7 cellular contexts compared by ENCODE assay signal in genomic region chr3:87792532-87793321, GRCh38. TPM values are rescaled to one million over a fixed set of nuclear protein-coding genes. Genes with fewer than 3 reads are reported as not detected.
DNase-seq lines count a peak whose midpoint lies in the region; ATAC-seq and TF ChIP-seq lines count a peak whose summit lies in the region.

Gene HTR1F (plus strand): TSS chr3:87792706.

- DNase-seq in HAP-1 (ENCODE audit: low spot score in 2 of 2) (peak in 1 of 2 experiments; percentile 35), WTC11 (ENCODE audit: low spot score) (peak; percentile 61), heart left ventricle (peak in 2 of 5 donors; percentile 31 to 63), psoas muscle (no peak), NCI-H2171 treated with DMSO at 0.1 percent for 48 hours (lab: John Stamatoyannopoulos, UW) (no peak), NCI-H510A treated with DMSO at 0.1 percent for 48 hours (lab: John Stamatoyannopoulos, UW) (no peak)

- CTCF ChIA-PET in WTC11 (lab: Charles Lee), result interaction anchor here (1.2 to 1.9 kb wide), 5 partner anchors 9 to 212 kb away, joined by 3 to 5 read pairs (median 3); no protein-coding TSS in a partner anchor

- H3K4me1 ChIP-seq in HAP-1 (no peaks in the 10 kb centered on the region), heart left ventricle (peaks cover 0 to 31% (median 0%) of the 10 kb centered on the region in 12 donors), psoas muscle (no peaks in the 10 kb centered on the region)

- in situ Hi-C loops in HAP-1 (cut with MboI; ENCODE audit: low sequenced_read_pairs), result no loop called here

- intact Hi-C loops in heart left ventricle (cut with DNase I), result loop anchor here in 1 of 10 donors (10.0 kb wide), 1 partner anchor 62 kb away; no protein-coding TSS in a partner anchor
- intact Hi-C loops in psoas muscle (cut with DNase I), result loop anchor here in 1 of 2 donors (10.0 kb wide), 1 partner anchor 322 kb away; no protein-coding TSS in a partner anchor

- H3K36me3 ChIP-seq in HAP-1 (replicated peaks) (no peaks in the 10 kb centered on the region), heart left ventricle (no peaks in the 10 kb centered on the region), psoas muscle (ENCODE audit: insufficient read depth in 1 of 2, low read depth in 1 of 2) (no peaks in the 10 kb centered on the region)

- 0 to 1% (median 1%) methylated on average over 44 to 60 of the region's 60 CpGs for WGBS in heart left ventricle, 4 donors
- WGBS in psoas muscle, 3 donors, result 0 to 1% (median 0%) methylated on average over 34 to 60 of the region's 60 CpGs

- TF ChIP-seq POLR2A in heart left ventricle (IDR thresholded peaks at IDR 0.05), result no peak

- H3K9me3 ChIP-seq in HAP-1 (no peaks in the 10 kb centered on the region; the same call in 1 of the 2 replicates), heart left ventricle (no peaks in the 10 kb centered on the region), psoas muscle (no peaks in the 10 kb centered on the region)

- ATAC-seq in WTC11 (peak; percentile 80), heart left ventricle (peak in 2 of 4 donors; percentile 29 to 33), psoas muscle (peak in 1 of 4 donors; percentile 35), GM19397 (IDR thresholded peaks at IDR 0.05; ENCODE audit: unreplicated experiment) (no peak)

- no peak within 1 kb of the TSS for H3K27ac Mint-ChIP-seq in WTC11

- no peaks in the 10 kb centered on the region for H3K36me3 Mint-ChIP-seq in WTC11

- H3K4me1 Mint-ChIP-seq in WTC11, result peaks cover 25% of the 10 kb centered on the region

- POLR2A ChIA-PET in WTC11 (lab: Charles Lee), result no interaction called here

- TF ChIP-seq CTCF in WTC11 (IDR thresholded peaks at IDR 0.05) (no peak), heart left ventricle (IDR thresholded peaks at IDR 0.05) (no peak), psoas muscle (IDR thresholded peaks at IDR 0.05) (no peak)

- H3K9me3 Mint-ChIP-seq in WTC11, result peaks cover 10% of the 10 kb centered on the region

- peak within 1 kb of the TSS; percentile 29 for H3K4me3 ChIP-seq in HAP-1
- H3K4me3 ChIP-seq in heart left ventricle, result peak within 1 kb of the TSS; percentile 7 to 60 (median 48)
- H3K4me3 ChIP-seq in psoas muscle, result peak within 1 kb of the TSS; percentile 61

- peak within 1 kb of the TSS in 6 of 12 donors; percentile 6 to 68 (median 46) for H3K27ac ChIP-seq in heart left ventricle
- no peak within 1 kb of the TSS for H3K27ac ChIP-seq in psoas muscle

- peak within 1 kb of the TSS; percentile 90 for H3K4me3 Mint-ChIP-seq in WTC11

- H3K27me3 ChIP-seq in HAP-1 (ENCODE audit: low read depth), result peaks cover 26% of the 10 kb centered on the region
- peaks cover 7 to 49% (median 28%) of the 10 kb centered on the region in 9 donors for H3K27me3 ChIP-seq in heart left ventricle
- H3K27me3 ChIP-seq in psoas muscle (ENCODE audit: insufficient read depth in 3 of 3, low read length in 2 of 3), result peaks cover 0 to 41% (median 5%) of the 10 kb centered on the region in 3 donors

- H3K27me3 Mint-ChIP-seq in WTC11 (ENCODE audit: low read depth), result peaks cover 25% of the 10 kb centered on the region

TF ChIP-seq in WTC11, 78 proteins besides CTCF, POLR2A, EP300 and RAD21 (continues in another document):
- TF ChIP-seq PRRX2 (CRISPR knock-in tag; IDR thresholded peaks at IDR 0.05) (no peak), KAT7 (CRISPR knock-in tag; IDR thresholded peaks at IDR 0.05; ENCODE audit: borderline replicate concordance) (peak; percentile 83; the same call in 1 of the 2 replicates), CBFB (CRISPR knock-in tag; IDR thresholded peaks at IDR 0.05; ENCODE audit: low read depth) (peak; percentile 31; the same call in 1 of the 2 replicates), MAX (CRISPR knock-in tag; IDR thresholded peaks at IDR 0.05) (peak; percentile 64; the same call in 1 of the 2 replicates), ETV6 (CRISPR knock-in tag; IDR thresholded peaks at IDR 0.05) (peak; percentile 49; the same call in 1 of the 2 replicates), USF1 (CRISPR knock-in tag; IDR thresholded peaks at IDR 0.05) (peak; percentile 35; the same call in 1 of the 2 replicates), ZNF219 (CRISPR knock-in tag; IDR thresholded peaks at IDR 0.05; ENCODE audit: borderline replicate concordance) (no peak), ZNF423 (CRISPR knock-in tag; IDR thresholded peaks at IDR 0.05) (peak; percentile 53), E2F5 (CRISPR knock-in tag; IDR thresholded peaks at IDR 0.05) (0 out of 2 replicates have a peak, but pooled peaks have one; percentile 19), ZSCAN18 (CRISPR knock-in tag; IDR thresholded peaks at IDR 0.05) (no peak), ATF6 (CRISPR knock-in tag; IDR thresholded peaks at IDR 0.05) (no peak), NFYB (CRISPR knock-in tag; conservative IDR thresholded peaks at IDR 0.05; ENCODE audit: low read depth) (no peak), TP53 (CRISPR knock-in tag; IDR thresholded peaks at IDR 0.05) (peak; percentile 73; the same call in 1 of the 2 replicates), ZNF138 (CRISPR knock-in tag; conservative IDR thresholded peaks at IDR 0.05) (0 out of 2 replicates have a peak, but pooled peaks have one; percentile 68), ZBTB21 (CRISPR knock-in tag; IDR thresholded peaks at IDR 0.05; ENCODE audit: borderline replicate concordance) (peak; percentile 69; the same call in 1 of the 2 replicates), FOXP1 (CRISPR knock-in tag; IDR thresholded peaks at IDR 0.05; ENCODE audit: borderline replicate concordance) (peak; percentile 83), E2F1 (CRISPR knock-in tag; IDR thresholded peaks at IDR 0.05) (no peak), NFE2L1 (CRISPR knock-in tag; IDR thresholded peaks at IDR 0.05) (peak; percentile 35; the same call in 1 of the 2 replicates), ZNF121 (CRISPR knock-in tag; IDR thresholded peaks at IDR 0.05) (peak; percentile 98), SMAD3 (CRISPR knock-in tag; IDR thresholded peaks at IDR 0.05; ENCODE audit: borderline replicate concordance) (peak; percentile 56; the same call in 1 of the 2 replicates), SOX15 (CRISPR knock-in tag; IDR thresholded peaks at IDR 0.05) (no peak)

RNA-seq across cellular contexts. Expression of gene HTR1F, which starts in this region (rescaled TPM):
- 0.30 to 0.59 TPM (median 0.50 TPM) in 3 replicates for total RNA-seq in WTC11 (2021)
- 1 to 10 TPM in 1 of 9 donors, under 1 TPM in 8; 0.16 to 1.5 (median 0.35) TPM for total RNA-seq in heart left ventricle
- polyA plus RNA-seq in heart left ventricle, result under 1 TPM in 1 of 2 donors, not detected in 1; 0.01 TPM
- total RNA-seq in psoas muscle, result under 1 TPM; 0.24 to 0.49 (median 0.26) TPM
- under 1 TPM; 0.05 to 0.12 (median 0.08) TPM for polyA plus RNA-seq in psoas muscle

Comparison
In these comparisons a context has a peak if more than half of its experiments do, and no peak if none do; other contexts are left out.
1. Peak in DNase-seq and ATAC-seq in WTC11; RNA of the gene not detected or under 1 TPM.